Comparison of ENCODE assay signal across 8 cellular contexts in genomic region chr3:182981038-182981380, GRCh38. TPM values are rescaled to one million over a fixed set of nuclear protein-coding genes. Genes with fewer than 3 reads are reported as not detected.
DNase-seq lines count a peak whose midpoint lies in the region; ATAC-seq and TF ChIP-seq lines count a peak whose summit lies in the region.

No MANE protein-coding gene starts in this region.

- H3K27ac ChIP-seq in GM23248: no peak overlapping the region
- H3K27ac ChIP-seq in right cardiac atrium (ENCODE audit: low read length): peak overlapping the region; percentile 5
- H3K27ac ChIP-seq in spleen: peak overlapping the region; percentile 70 to 96 (median 90)

- H3K4me1 Mint-ChIP-seq in activated B cell treated with CpG ODN at 0.5 μM for 24 hours: peaks cover 31% of the 10 kb centered on the region

- H3K9ac ChIP-seq in GM23248: peak overlapping the region; percentile 80

- H3K36me3 Mint-ChIP-seq in activated B cell treated with CpG ODN at 0.5 μM for 24 hours (ENCODE audit: low read depth): peaks cover 6% of the 10 kb centered on the region

- peak overlapping the region; percentile 84 for H3K27ac Mint-ChIP-seq in activated B cell treated with CpG ODN at 0.5 μM for 24 hours

- TF ChIP-seq CTCF in activated B cell treated with CpG ODN at 0.5 μM for 24 hours (IDR thresholded peaks at IDR 0.05): no peak
- TF ChIP-seq CTCF in spleen (IDR thresholded peaks at IDR 0.05 in 8 of 11, conservative IDR thresholded peaks at IDR 0.05 in 3 of 11): no peak

- ATAC-seq in activated B cell treated with CpG ODN at 0.5 μM for 24 hours (ENCODE audit: low read depth): peak; percentile 3
- ATAC-seq in right cardiac atrium: peak; percentile 22 to 27
- ATAC-seq in HG03521 (IDR thresholded peaks at IDR 0.05; ENCODE audit: unreplicated experiment): no peak
- no peak for ATAC-seq in GM18505 (IDR thresholded peaks at IDR 0.05; ENCODE audit: unreplicated experiment)

- H2AFZ ChIP-seq in GM23248: peak overlapping the region; percentile 89

- WGBS in GM23248 (ENCODE audit: low coverage in 1 of 2, low lambda C conversion rate in 2 of 2, missing lambda C conversion rate in 2 of 2), 2 experiments: 71 to 72% methylated on average over 10 of the region's 10 CpGs
- 70% methylated on average over 10 of the region's 10 CpGs for WGBS in right cardiac atrium
- WGBS in spleen, 5 donors: 67 to 73% (median 71%) methylated on average over 10 of the region's 10 CpGs

- H3K36me3 ChIP-seq in GM23248 (ENCODE audit: low read depth) (no peaks in the 10 kb centered on the region), spleen (no peaks in the 10 kb centered on the region)

- H3K27me3 Mint-ChIP-seq in activated B cell treated with CpG ODN at 0.5 μM for 24 hours: no peaks in the 10 kb centered on the region

- peak overlapping the region; percentile 67 for H3K4me2 ChIP-seq in GM23248 (ENCODE audit: unreplicated experiment)

- H3K4me1 ChIP-seq in GM23248 (ENCODE audit: insufficient read depth) (peaks cover 13% of the 10 kb centered on the region; the same call in 1 of the 2 replicates), right cardiac atrium (ENCODE audit: control insufficient read depth, insufficient read depth, low read length) (peaks cover 3% of the 10 kb centered on the region), spleen (peaks cover 12 to 50% (median 28%) of the 10 kb centered on the region in 6 donors)

- no peaks in the 10 kb centered on the region for H3K9me2 ChIP-seq in GM23248 (ENCODE audit: insufficient read depth)

- CTCF ChIA-PET in activated B cell treated with CpG ODN at 0.5 μM for 24 hours (lab: Charles Lee): no interaction called here

- H3K9me3 ChIP-seq in GM23248 (ENCODE audit: low read depth) (no peaks in the 10 kb centered on the region), right cardiac atrium (ENCODE audit: control insufficient read depth, low read length) (no peaks in the 10 kb centered on the region), spleen (no peaks in the 10 kb centered on the region)

- POLR2A ChIA-PET in activated B cell treated with CpG ODN at 0.5 μM for 24 hours (lab: Charles Lee): interaction anchor here (0.6 to 1.8 kb wide), 4 partner anchors 12 to 1034 kb away, joined by 3 to 5 read pairs (median 3); no protein-coding TSS in a partner anchor

- peak overlapping the region; percentile 93 for H3K4me3 ChIP-seq in GM23248
- peak overlapping the region; percentile 99 for H3K4me3 ChIP-seq in right cardiac atrium (ENCODE audit: low read length)
- peak overlapping the region; percentile 47 to 95 (median 84) for H3K4me3 ChIP-seq in spleen

- TF ChIP-seq POLR2A in spleen (IDR thresholded peaks at IDR 0.05) (no peak), GM18505 (IDR thresholded peaks at IDR 0.05; ENCODE audit: borderline replicate concordance, extremely low read depth, insufficient read depth, insufficient read length) (no peak)

- intact Hi-C loops in activated B cell treated with CpG ODN at 0.5 μM for 24 hours (cut with micrococcal nuclease) (loop anchor here (5.0 kb wide), 1 partner anchor 189 kb away; the partner anchor contains the start of gene ATP11B), right cardiac atrium (cut with DNase I) (no loop called here), spleen (cut with DNase I; ENCODE audit: low total_unique reads) (no loop called here)

- peaks cover 8% of the 10 kb centered on the region; the same call in 1 of the 2 replicates for H4K20me1 ChIP-seq in GM23248 (ENCODE audit: insufficient read depth)

- H3K79me2 ChIP-seq in GM23248 (ENCODE audit: insufficient read depth): peaks cover 39% of the 10 kb centered on the region

- H3F3A ChIP-seq in GM23248 (ENCODE audit: insufficient read depth): no peaks in the 10 kb centered on the region

- H3K4me3 Mint-ChIP-seq in activated B cell treated with CpG ODN at 0.5 μM for 24 hours: peak overlapping the region; percentile 83

- in situ Hi-C loops in GM23248 (cut with MboI): no loop called here

- DNase-seq in GM23248 (no peak), activated B cell treated with CpG ODN at 0.5 μM for 24 hours (no peak), right cardiac atrium (peak; percentile 22 to 64 (median 62)), spleen (peak; percentile 80), SKM-1 (lab: John Stamatoyannopoulos, UW; ENCODE audit: unreplicated experiment) (no peak), NCI-H524 treated with DMSO at 0.1 percent for 48 hours (lab: John Stamatoyannopoulos, UW) (no peak)

- no peaks in the 10 kb centered on the region for H3K9me3 Mint-ChIP-seq in activated B cell treated with CpG ODN at 0.5 μM for 24 hours

- H3K27me3 ChIP-seq in GM23248 (replicated peaks; ENCODE audit: insufficient read depth): no peaks in the 10 kb centered on the region
- no peaks in the 10 kb centered on the region for H3K27me3 ChIP-seq in right cardiac atrium (ENCODE audit: control insufficient read depth, insufficient read depth)
- no peaks in the 10 kb centered on the region for H3K27me3 ChIP-seq in spleen (replicated peaks in 1 of 7)

RNA-seq across cellular contexts. Expression of gene DCUN1D1, which starts 0.7 kb away (rescaled TPM):
- 28.5 and 31.9 TPM in 2 replicates for total RNA-seq in GM23248 (2014; rRNA removed; shearing (Covaris generic))
- polyA plus RNA-seq in GM23248 (2016; fragmentation: Nextera tagmentation; extraction: Ambion mirVana) (29.7 and 31.7 TPM in 2 replicates), right cardiac atrium (9.0 TPM), spleen (1 to 10 TPM; 5.4 to 8.4 (median 6.9) TPM)
- total RNA-seq in activated B cell treated with CpG ODN at 0.5 μM for 24 hours (36.7 and 44.2 TPM in 2 replicates), right cardiac atrium (10 to 100 TPM; 38.5 to 46.4 (median 44.6) TPM), spleen (10 to 100 TPM; 26.7 to 59.3 (median 38.2) TPM)

Comparison
In these comparisons a context has a peak if more than half of its experiments do, and no peak if none do; other contexts are left out.
1. DNase-seq: peak in right cardiac atrium (3 of 3) and spleen (single experiment); none in GM23248 (single experiment), activated B cell treated with CpG ODN at 0.5 μM for 24 hours (single experiment), SKM-1 (single experiment) and NCI-H524 treated with DMSO at 0.1 percent for 48 hours (single experiment).
2. ATAC-seq: peak in activated B cell treated with CpG ODN at 0.5 μM for 24 hours (single experiment) and right cardiac atrium (2 of 2); none in HG03521 (single experiment) and GM18505 (single experiment).
3. Peak in every context shown above with its lines, with median percentiles within 50 percentile points of each other: H3K4me3 ChIP-seq.